ENCODE assay signal across 16 cellular contexts in the genomic region with DNA sequence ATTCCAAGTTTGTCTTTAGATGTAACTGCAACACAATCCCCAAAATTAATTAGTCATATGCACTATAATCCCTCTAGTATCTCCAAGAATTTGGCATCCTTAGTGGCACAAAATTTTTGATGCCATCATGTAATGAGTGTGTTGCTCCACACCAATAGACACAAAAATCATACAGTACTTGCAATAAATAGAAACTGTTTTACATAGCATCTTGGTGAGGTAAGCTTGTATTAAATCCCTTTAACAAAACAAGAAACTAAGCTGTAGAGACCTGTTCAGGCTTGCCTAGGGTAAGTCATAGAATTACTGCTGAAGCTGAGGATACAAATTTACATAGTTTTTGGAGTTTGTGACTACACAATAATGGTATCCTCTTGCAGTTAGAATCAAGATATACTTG.
A peak's percentile ranks its signal among the peaks of the same experiment; 100 is the strongest.
DNase-seq lines count a peak whose midpoint lies in the region; ATAC-seq, FAIRE-seq and TF ChIP-seq lines count a peak whose summit lies in the region.
"Had no signal": no experiment of that assay in that cellular context is flagged by ENCODE, and none has a peak within 500 bp of the region (broad histone marks: within the 10 kb centered on the region; RNA-seq: fewer than 3 reads in every experiment).

No MANE protein-coding gene starts in this region.

- H3K36me3 ChIP-seq in HEK293 (ENCODE audit: control insufficient read depth in 2 of 2, insufficient read depth in 1 of 2, low read length in 2 of 2) (no peaks in the 10 kb centered on the region), trophoblast cell (ENCODE audit: control insufficient read depth in 1 of 2, insufficient read depth in 2 of 2, low read length in 2 of 2) (no peaks in the 10 kb centered on the region), right atrium auricular region (no peaks in the 10 kb centered on the region)

- H4K12ac ChIP-seq in trophoblast cell (ENCODE audit: low read depth, low read length), result no peak overlapping the region

- no peak for TF ChIP-seq CTCF in D721Med (IDR thresholded peaks at IDR 0.05; ENCODE audit: insufficient read depth, missing control alignments)
- TF ChIP-seq CTCF in HEK293 (tag by site-specific recombination; IDR thresholded peaks at IDR 0.05), result no peak
- TF ChIP-seq CTCF in right atrium auricular region (IDR thresholded peaks at IDR 0.05), result no peak

- peaks cover 5% of the 10 kb centered on the region for H3K79me1 ChIP-seq in trophoblast cell (ENCODE audit: low read length)

- no peak overlapping the region for H2AK5ac ChIP-seq in trophoblast cell (ENCODE audit: low read length)

- no peak overlapping the region for H2BK12ac ChIP-seq in trophoblast cell (ENCODE audit: low read length)

- H3K14ac ChIP-seq in trophoblast cell (ENCODE audit: low read length), result no peak overlapping the region

- no peak overlapping the region for H2BK5ac ChIP-seq in trophoblast cell (ENCODE audit: low read depth, low read length, poor library complexity)

- POLR2A ChIA-PET in HEK293 (lab: Yijun Ruan, JAX), result no interaction called here

- no peak overlapping the region for H3K4me3 ChIP-seq in HEK293 (ENCODE audit: low read depth, low read length)
- H3K4me3 ChIP-seq in trophoblast cell (ENCODE audit: low read depth, low read length), result no peak overlapping the region
- H3K4me3 ChIP-seq in right atrium auricular region, result no peak overlapping the region
- H3K4me3 ChIP-seq: GM23338 had no signal

- no peak overlapping the region for H2AFZ ChIP-seq in trophoblast cell (ENCODE audit: insufficient read depth, low read length, poor library complexity)
- H2AFZ ChIP-seq: GM23338 had no signal

- H3K4me1 ChIP-seq in HEK293 (ENCODE audit: control insufficient read depth, insufficient read depth, low read length) (no peaks in the 10 kb centered on the region), trophoblast cell (ENCODE audit: control insufficient read depth in 1 of 2, insufficient read depth in 2 of 2, low read length in 2 of 2) (no peaks in the 10 kb centered on the region), right atrium auricular region (no peaks in the 10 kb centered on the region)

- no peaks in the 10 kb centered on the region for H3K79me2 ChIP-seq in trophoblast cell (ENCODE audit: control insufficient read depth, insufficient read depth, low read length, poor library complexity)

- H3K18ac ChIP-seq in trophoblast cell (ENCODE audit: low read length), result no peak overlapping the region

- ATAC-seq in SK-N-SH treated with all-trans-retinoic acid at 6 μM for 48 hours, result peak; percentile 70
- ATAC-seq: activated CD4-positive, CD25-positive, alpha-beta regulatory T cell treated with anti-CD3 and anti-CD28 coated beads, Interleukin-2, amount 50 U/mL, for 24 hours; GM23338; stimulated activated naive CD8-positive, alpha-beta T cell treated with anti-CD3 and anti-CD28 coated beads, Interleukin-15, Interleukin-2, amounts not matched to agents 100 U/mL and 50 U/mL, for 24 hours had no signal

- H3K27me3 ChIP-seq in trophoblast cell (ENCODE audit: insufficient read depth, low read length) (no peaks in the 10 kb centered on the region), right atrium auricular region (no peaks in the 10 kb centered on the region)

- peak; percentile 16 for FAIRE-seq in D721Med (lab: Jason Lieb, UNC)

- H3K9me3 ChIP-seq in HEK293 (ENCODE audit: control insufficient read depth, insufficient read depth, low read depth, low read length) (no peaks in the 10 kb centered on the region), trophoblast cell (ENCODE audit: insufficient read depth, low read depth, low read length) (no peaks in the 10 kb centered on the region), right atrium auricular region (no peaks in the 10 kb centered on the region)

- CTCF ChIA-PET in HEK293 (lab: Yijun Ruan, JAX), result no interaction called here

- H3K27ac ChIP-seq in HEK293 (ENCODE audit: extremely low read depth, low read depth, low read length) (no peak overlapping the region), trophoblast cell (ENCODE audit: low read depth, low read length) (no peak overlapping the region), right atrium auricular region (no peak overlapping the region)
- H3K27ac ChIP-seq: C4-2B had no signal

- no peak overlapping the region for H4K8ac ChIP-seq in trophoblast cell (ENCODE audit: low read depth, low read length)

- H3K4me2 ChIP-seq in trophoblast cell (ENCODE audit: low read length), result no peak overlapping the region
- H3K4me2 ChIP-seq: GM23338 had no signal

- no peak overlapping the region for H2BK120ac ChIP-seq in trophoblast cell (ENCODE audit: insufficient read depth, low read length, poor library complexity)

- H3K23ac ChIP-seq in trophoblast cell (ENCODE audit: low read length), result no peak overlapping the region

- no peak overlapping the region for H3K9ac ChIP-seq in trophoblast cell (ENCODE audit: low read length)

- no peak overlapping the region for H4K91ac ChIP-seq in trophoblast cell (ENCODE audit: low read depth, low read length)

- H3K4ac ChIP-seq in trophoblast cell (ENCODE audit: low read depth, low read length), result no peak overlapping the region

- DNase-seq in D721Med (ENCODE audit: insufficient read length, low spot score) (no peak), glomerular visceral epithelial cell (ENCODE audit: extremely low spot score) (peak; percentile 13), trophoblast cell (no peak), right atrium auricular region (ENCODE audit: low spot score) (no peak)
- DNase-seq in activated T-cell treated with anti-CD3 and anti-CD28 coated beads, Interleukin-2, amount 50 U/mL, for 1 hour, result no peak
- DNase-seq in stimulated activated naive CD4-positive, alpha-beta T cell (lab: John Stamatoyannopoulos, UW), result no peak
- DNase-seq: anterior cingulate cortex; effector memory CD4-positive, alpha-beta T cell; KG1; stimulated activated naive CD8-positive, alpha-beta T cell treated with anti-CD3 and anti-CD28 coated beads, Interleukin-15, Interleukin-2, amounts not matched to agents 100 U/mL and 50 U/mL, for 24 hours; SW 1271 had no signal

TF ChIP-seq in HEK293, 187 proteins besides CTCF, POLR2A, EP300 and RAD21 (continues in another document):
- TF ChIP-seq, protein P1, sequence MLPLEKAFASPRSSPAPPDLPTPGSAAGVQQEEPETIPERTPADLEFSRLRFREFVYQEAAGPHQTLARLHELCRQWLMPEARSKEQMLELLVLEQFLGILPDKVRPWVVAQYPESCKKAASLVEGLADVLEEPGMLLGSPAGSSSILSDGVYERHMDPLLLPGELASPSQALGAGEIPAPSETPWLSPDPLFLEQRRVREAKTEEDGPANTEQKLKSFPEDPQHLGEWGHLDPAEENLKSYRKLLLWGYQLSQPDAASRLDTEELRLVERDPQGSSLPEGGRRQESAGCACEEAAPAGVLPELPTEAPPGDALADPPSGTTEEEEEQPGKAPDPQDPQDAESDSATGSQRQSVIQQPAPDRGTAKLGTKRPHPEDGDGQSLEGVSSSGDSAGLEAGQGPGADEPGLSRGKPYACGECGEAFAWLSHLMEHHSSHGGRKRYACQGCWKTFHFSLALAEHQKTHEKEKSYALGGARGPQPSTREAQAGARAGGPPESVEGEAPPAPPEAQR (tag by site-specific recombination; IDR thresholded peaks at IDR 0.05), result no peak
- TF ChIP-seq ZNF433 (tag by site-specific recombination; IDR thresholded peaks at IDR 0.05; ENCODE audit: low read depth) (no peak), ZNF571 (tag by site-specific recombination; IDR thresholded peaks at IDR 0.05) (no peak), YY1 (tag by site-specific recombination; IDR thresholded peaks at IDR 0.05) (no peak), ZNF624 (tag by site-specific recombination; IDR thresholded peaks at IDR 0.05) (no peak), ZNF366 (tag by site-specific recombination; conservative IDR thresholded peaks at IDR 0.05) (peak; percentile 70)
- TF ChIP-seq, protein P2, sequence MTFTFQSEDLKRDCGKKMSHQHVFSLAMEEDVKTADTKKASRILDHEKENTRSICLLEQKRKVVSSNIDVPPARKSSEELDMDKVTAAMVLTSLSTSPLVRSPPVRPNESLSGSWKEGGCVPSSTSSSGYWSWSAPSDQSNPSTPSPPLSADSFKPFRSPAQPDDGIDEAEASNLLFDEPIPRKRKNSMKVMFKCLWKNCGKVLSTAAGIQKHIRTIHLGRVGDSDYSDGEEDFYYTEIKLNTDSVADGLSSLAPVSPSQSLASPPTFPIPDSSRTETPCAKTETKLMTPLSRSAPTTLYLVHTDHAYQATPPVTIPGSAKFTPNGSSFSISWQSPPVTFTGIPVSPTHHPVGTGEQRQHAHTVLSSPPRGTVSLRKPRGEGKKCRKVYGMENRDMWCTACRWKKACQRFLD (tag by site-specific recombination; IDR thresholded peaks at IDR 0.05), result no peak

TF ChIP-seq in SK-N-SH treated with all-trans-retinoic acid at 6 μM for 48 hours, 23 proteins besides CTCF, POLR2A, EP300 and RAD21:
- TF ChIP-seq PPARA (CRISPR knock-in tag; IDR thresholded peaks at IDR 0.05; ENCODE audit: borderline replicate concordance) (no peak), ZFP30 (CRISPR knock-in tag; IDR thresholded peaks at IDR 0.05) (no peak), ZNF565 (CRISPR knock-in tag; conservative IDR thresholded peaks at IDR 0.05; ENCODE audit: low read depth) (no peak), ZNF70 (CRISPR knock-in tag; IDR thresholded peaks at IDR 0.05) (no peak), CSDC2 (CRISPR knock-in tag; IDR thresholded peaks at IDR 0.05) (no peak), ESRRG (CRISPR knock-in tag; IDR thresholded peaks at IDR 0.05) (no peak), TOX (CRISPR knock-in tag; IDR thresholded peaks at IDR 0.05; ENCODE audit: borderline replicate concordance) (no peak), TCF4 (CRISPR knock-in tag; IDR thresholded peaks at IDR 0.05; ENCODE audit: borderline replicate concordance) (no peak)
- TF ChIP-seq, protein P3, sequence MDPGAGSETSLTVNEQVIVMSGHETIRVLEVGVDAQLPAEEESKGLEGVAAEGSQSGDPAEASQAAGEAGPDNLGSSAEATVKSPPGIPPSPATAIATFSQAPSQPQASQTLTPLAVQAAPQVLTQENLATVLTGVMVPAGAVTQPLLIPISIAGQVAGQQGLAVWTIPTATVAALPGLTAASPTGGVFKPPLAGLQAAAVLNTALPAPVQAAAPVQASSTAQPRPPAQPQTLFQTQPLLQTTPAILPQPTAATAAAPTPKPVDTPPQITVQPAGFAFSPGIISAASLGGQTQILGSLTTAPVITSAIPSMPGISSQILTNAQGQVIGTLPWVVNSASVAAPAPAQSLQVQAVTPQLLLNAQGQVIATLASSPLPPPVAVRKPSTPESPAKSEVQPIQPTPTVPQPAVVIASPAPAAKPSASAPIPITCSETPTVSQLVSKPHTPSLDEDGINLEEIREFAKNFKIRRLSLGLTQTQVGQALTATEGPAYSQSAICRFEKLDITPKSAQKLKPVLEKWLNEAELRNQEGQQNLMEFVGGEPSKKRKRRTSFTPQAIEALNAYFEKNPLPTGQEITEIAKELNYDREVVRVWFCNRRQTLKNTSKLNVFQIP (CRISPR knock-in tag; IDR thresholded peaks at IDR 0.05; ENCODE audit: borderline replicate concordance, low read depth), result no peak
TF ChIP-seq in SK-N-SH treated with all-trans-retinoic acid at 6 μM for 48 hours: peak in this region for 0.
